ENCODE assay signal across 12 cellular contexts in the genomic region with DNA sequence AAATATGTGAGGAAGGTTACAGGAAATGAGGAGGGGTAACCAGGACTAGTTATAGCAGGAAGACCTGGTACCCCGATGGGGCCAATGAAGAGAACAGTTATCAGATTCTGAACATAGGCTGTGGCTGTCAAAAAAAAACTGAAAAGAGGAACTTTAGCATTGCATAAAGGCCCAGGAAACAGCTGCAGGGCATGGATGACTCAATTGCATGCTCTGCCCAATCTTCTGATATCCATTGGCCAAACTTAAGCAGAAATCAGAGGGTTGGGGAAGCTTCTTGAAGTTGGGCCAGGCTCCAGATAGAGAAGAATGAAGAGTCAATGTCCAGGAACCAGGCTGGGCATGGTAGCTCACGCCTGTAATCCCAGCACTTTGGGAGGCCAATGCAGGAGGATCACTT.
DNase-seq lines count a peak whose midpoint lies in the region; ATAC-seq and TF ChIP-seq lines count a peak whose summit lies in the region.
"Had no signal": no experiment of that assay in that cellular context is flagged by ENCODE, and none has a peak within 500 bp of the region (broad histone marks: within the 10 kb centered on the region; RNA-seq: fewer than 3 reads in every experiment).

No MANE protein-coding gene starts in this region.

- POLR2A ChIA-PET in A673 (lab: Charles Lee; ENCODE audit: low non-redundant PET) = no interaction called here

- DNase-seq in CD14-positive monocyte (ENCODE audit: low spot score) = peak; percentile 68
- DNase-seq in NOMO-1 treated with DMSO at 0.1 percent for 48 hours (lab: John Stamatoyannopoulos, UW; ENCODE audit: unreplicated experiment) = peak; percentile 94
- DNase-seq in germinal center (ENCODE audit: low spot score) = peak; percentile 9
- DNase-seq in A673 (ENCODE audit: low spot score) = no peak
- DNase-seq in activated gamma-delta T cell (lab: John Stamatoyannopoulos, UW) = no peak
- DNase-seq in tibial nerve (ENCODE audit: low spot score in 2 of 2) = no peak
- DNase-seq: H9, IMR-90, WERI-Rb-1 had no signal

- H3K4me1 Mint-ChIP-seq in CD14-positive monocyte = peaks cover 24% of the 10 kb centered on the region

- peaks cover 0 to 2% (median 0%) of the 10 kb centered on the region in 3 donors for H3K27me3 Mint-ChIP-seq in CD14-positive monocyte (ENCODE audit: low read depth in 3 of 3)

- peak; percentile 92 for ATAC-seq in HG02610 (IDR thresholded peaks at IDR 0.05; ENCODE audit: unreplicated experiment)
- no peak for ATAC-seq in HG02981 (IDR thresholded peaks at IDR 0.05; ENCODE audit: unreplicated experiment)

- H3K4me3 Mint-ChIP-seq in CD14-positive monocyte = peak overlapping the region; percentile 67 to 77
- H3K4me3 Mint-ChIP-seq: H9, nephron had no signal

- H3K9me3 Mint-ChIP-seq in CD14-positive monocyte = peaks cover 0 to 4% (median 2%) of the 10 kb centered on the region in 7 donors
- H3K9me3 Mint-ChIP-seq: H9, nephron had no signal

- no peaks in the 10 kb centered on the region for H3K9me3 ChIP-seq in A673 (ENCODE audit: low read depth, low read length, poor library complexity, severe bottlenecking)
- no peaks in the 10 kb centered on the region for H3K9me3 ChIP-seq in tibial nerve

- H3K4me1 ChIP-seq in A673 (ENCODE audit: insufficient read depth, low read length, poor library complexity, severe bottlenecking) (no peaks in the 10 kb centered on the region), tibial nerve (no peaks in the 10 kb centered on the region)

- H3K27me3 ChIP-seq in A673 (replicated peaks; ENCODE audit: insufficient read depth, low read depth, low read length, poor library complexity) (no peaks in the 10 kb centered on the region), tibial nerve (no peaks in the 10 kb centered on the region)

- CTCF ChIA-PET in A673 (lab: Charles Lee) = no interaction called here

- WGBS in tibial nerve, 2 donors = 42 to 46% methylated on average over 2 of the region's 2 CpGs

- no peak for TF ChIP-seq POLR2A in tibial nerve (IDR thresholded peaks at IDR 0.05)

- peak in 1 of 2 donors; percentile 46 for TF ChIP-seq EP300 in tibial nerve (IDR thresholded peaks at IDR 0.05)

- TF ChIP-seq CTCF in CD14-positive monocyte (IDR thresholded peaks at IDR 0.05) (no peak), A673 (conservative IDR thresholded peaks at IDR 0.05; ENCODE audit: low read depth, low read length) (no peak), tibial nerve (IDR thresholded peaks at IDR 0.05) (no peak)

- peak overlapping the region; percentile 95 to 100 (median 99) for H3K27ac Mint-ChIP-seq in CD14-positive monocyte
- H3K27ac Mint-ChIP-seq: H9, nephron had no signal

- no peaks in the 10 kb centered on the region for H3K36me3 ChIP-seq in A673 (ENCODE audit: insufficient read depth, low read length, poor library complexity, severe bottlenecking)
- H3K36me3 ChIP-seq in tibial nerve = no peaks in the 10 kb centered on the region
- H3K36me3 ChIP-seq: WERI-Rb-1 had no signal

- H3K36me3 Mint-ChIP-seq in CD14-positive monocyte = no peaks in the 10 kb centered on the region

- no TSS peak for BruUV-seq in A673 (replicated peaks; lab: Mats Ljungman, UMichigan)

- H3K4me3 ChIP-seq in A673 (ENCODE audit: low read depth, low read length, poor library complexity, severe bottlenecking) = no peak overlapping the region
- H3K4me3 ChIP-seq in tibial nerve = no peak overlapping the region

- intact Hi-C loops in CD14-positive monocyte (cut with micrococcal nuclease) = no loop called here
- intact Hi-C loops in A673 (cut with micrococcal nuclease; ENCODE audit: unreplicated experiment) = no loop called here

- H3K27ac ChIP-seq in A673 (ENCODE audit: low read depth, low read length, poor library complexity, severe bottlenecking) (no peak overlapping the region), tibial nerve (no peak overlapping the region)
- H3K27ac ChIP-seq: WERI-Rb-1 had no signal

Comparison
In these comparisons a context has a peak if more than half of its experiments do, and no peak if none do; other contexts are left out.
1. DNase-seq: peak in CD14-positive monocyte (single experiment), NOMO-1 treated with DMSO at 0.1 percent for 48 hours (single experiment) and germinal center (single experiment); none in A673 (single experiment), activated gamma-delta T cell (single experiment) and tibial nerve (0 of 2).